Comparison of ENCODE assay signal across 19 cellular contexts in genomic region chr3:158528306-158528705, GRCh38. TPM values are rescaled to one million over a fixed set of nuclear protein-coding genes. Genes with fewer than 3 reads are reported as not detected.
DNase-seq lines count a peak whose midpoint lies in the region; ATAC-seq, FAIRE-seq and TF ChIP-seq lines count a peak whose summit lies in the region.
"Had no signal": no experiment of that assay in that cellular context is flagged by ENCODE, and none has a peak within 500 bp of the region (broad histone marks: within the 10 kb centered on the region; RNA-seq: fewer than 3 reads in every experiment).

No MANE protein-coding gene starts in this region.

- H3K9me3 ChIP-seq in neural cell (ENCODE audit: low read length), result no peaks in the 10 kb centered on the region
- no peaks in the 10 kb centered on the region for H3K9me3 ChIP-seq in aorta (ENCODE audit: control insufficient read depth, low read length)
- H3K9me3 ChIP-seq: A549, Caco-2 had no signal

- H2AFZ ChIP-seq in neural cell (ENCODE audit: low read depth, low read length), result no peak overlapping the region

- no peaks in the 10 kb centered on the region for H4K20me1 ChIP-seq in neural cell (ENCODE audit: insufficient read depth)

- no peaks in the 10 kb centered on the region for H3F3A ChIP-seq in neural cell (ENCODE audit: insufficient read depth, low read length, poor library complexity, severe bottlenecking)

- H3K9me2 ChIP-seq in neural cell (ENCODE audit: insufficient read depth, low read length), result no peaks in the 10 kb centered on the region

- H3K79me2 ChIP-seq in neural cell (replicated peaks; ENCODE audit: insufficient read depth, low read length), result no peaks in the 10 kb centered on the region

- no peak for TF ChIP-seq RAD21 in neural cell (conservative IDR thresholded peaks at IDR 0.05)

- H3K36me3 ChIP-seq in neural cell (ENCODE audit: insufficient read depth, low read length) (no peaks in the 10 kb centered on the region), aorta (ENCODE audit: control insufficient read depth in 1 of 2, insufficient read depth in 2 of 2, low read length in 1 of 2) (no peaks in the 10 kb centered on the region)

- peak overlapping the region; percentile 21 for H3K9ac ChIP-seq in neural cell (ENCODE audit: low read length)

- H3K27me3 ChIP-seq in neural cell (ENCODE audit: insufficient read depth, low read depth, low read length) (no peaks in the 10 kb centered on the region), aorta (ENCODE audit: control insufficient read depth in 1 of 2, insufficient read depth in 2 of 2, low read length in 1 of 2) (no peaks in the 10 kb centered on the region)

- peak; percentile 12 for FAIRE-seq in GM18507 (lab: Jason Lieb, UNC)
- FAIRE-seq: A549, GM12892, GM19239 had no signal

- WGBS in aorta, 2 donors, result 91 to 93% methylated on average over 6 of the region's 6 CpGs

- H3K4me2 ChIP-seq in neural cell (ENCODE audit: low read length), result no peak overlapping the region
- H3K4me2 ChIP-seq: A549 had no signal

- H3K4me3 ChIP-seq in neural cell (ENCODE audit: low read length) (peak overlapping the region; percentile 11), aorta (ENCODE audit: low read length in 2 of 2) (no peak overlapping the region)
- H3K4me3 ChIP-seq: A549 had no signal

- intact Hi-C loops in aorta (cut with DNase I), result no loop called here

- no peak for TF ChIP-seq CTCF in neural cell (IDR thresholded peaks at IDR 0.05; ENCODE audit: poor library complexity, severe bottlenecking)

- H3K4me1 ChIP-seq in aorta (ENCODE audit: control insufficient read depth in 1 of 2, insufficient read depth in 2 of 2, low read length in 2 of 2), result no peaks in the 10 kb centered on the region
- H3K4me1 ChIP-seq: A549, Caco-2 had no signal

- ATAC-seq in aorta (ENCODE audit: low FRiP score), result no peak
- ATAC-seq: A549; CD8-positive, alpha-beta T cell had no signal

- no peak for TF ChIP-seq EP300 in neural cell (conservative IDR thresholded peaks at IDR 0.05; ENCODE audit: poor library complexity, severe bottlenecking)

- DNase-seq in GM18507 (ENCODE audit: extremely low spot score, insufficient read length, low read depth) (no peak), NCI-H1417 (lab: John Stamatoyannopoulos, UW) (peak in 2 of 3 experiments; percentile 72 to 97), NCI-H69 (lab: John Stamatoyannopoulos, UW) (peak; percentile 44), HuH-7.5 (ENCODE audit: low spot score) (no peak), aorta (no peak), putamen (ENCODE audit: low spot score) (no peak)
- no peak for DNase-seq in activated naive CD4-positive, alpha-beta T cell treated with Interleukin-2 at 50 U/mL for 16 hours
- DNase-seq: Caco-2; CD8-positive, alpha-beta T cell; DND-41; GDM1; GOT3; HCEC 1CT; HFFc6 had no signal

- H3K27ac ChIP-seq in neural cell (ENCODE audit: low read length), result no peak overlapping the region
- no peak overlapping the region for H3K27ac ChIP-seq in aorta (ENCODE audit: low read depth in 1 of 2, low read length in 2 of 2)
- H3K27ac ChIP-seq: A549, HL-60 had no signal

TF ChIP-seq in neural cell, 6 proteins besides CTCF, POLR2A, EP300 and RAD21:
- no peak for TF ChIP-seq POLR2AphosphoS5 (IDR thresholded peaks at IDR 0.05)
- TF ChIP-seq MXI1 (conservative IDR thresholded peaks at IDR 0.05; ENCODE audit: poor library complexity, severe bottlenecking), result no peak
- no peak for TF ChIP-seq SMC3 (conservative IDR thresholded peaks at IDR 0.05; ENCODE audit: poor library complexity)
- no peak for TF ChIP-seq EZH2 (IDR thresholded peaks at IDR 0.05; ENCODE audit: borderline replicate concordance, insufficient read depth, low read length, poor library complexity, severe bottlenecking)
- no peak for TF ChIP-seq TAF1 (IDR thresholded peaks at IDR 0.05; ENCODE audit: low read depth)
- TF ChIP-seq REST (IDR thresholded peaks at IDR 0.05; ENCODE audit: borderline replicate concordance), result no peak

RNA-seq across cellular contexts. Expression of gene MLF1, which starts 42.7 kb away (rescaled TPM):
- 45.5 and 55.9 TPM in 2 replicates for polyA plus RNA-seq in neural cell
- 28.2 and 35.1 TPM in 2 replicates for polyA minus RNA-seq in neural cell
- total RNA-seq in aorta, result 1 to 10 TPM; 8.7 to 8.8 TPM
- 1 to 10 TPM; 2.3 to 8.3 TPM for polyA plus RNA-seq in aorta
- total RNA-seq: Caco-2 had no signal

Comparison
In these comparisons a context has a peak if more than half of its experiments do, and no peak if none do; other contexts are left out.
1. DNase-seq: peak in NCI-H1417 (2 of 3) and NCI-H69 (single experiment); none in GM18507 (single experiment), HuH-7.5 (single experiment), aorta (0 of 2), putamen (single experiment) and activated naive CD4-positive, alpha-beta T cell treated with Interleukin-2 at 50 U/mL for 16 hours (single experiment).